1 cellular context compared by ENCODE assay signal in the genomic region with DNA sequence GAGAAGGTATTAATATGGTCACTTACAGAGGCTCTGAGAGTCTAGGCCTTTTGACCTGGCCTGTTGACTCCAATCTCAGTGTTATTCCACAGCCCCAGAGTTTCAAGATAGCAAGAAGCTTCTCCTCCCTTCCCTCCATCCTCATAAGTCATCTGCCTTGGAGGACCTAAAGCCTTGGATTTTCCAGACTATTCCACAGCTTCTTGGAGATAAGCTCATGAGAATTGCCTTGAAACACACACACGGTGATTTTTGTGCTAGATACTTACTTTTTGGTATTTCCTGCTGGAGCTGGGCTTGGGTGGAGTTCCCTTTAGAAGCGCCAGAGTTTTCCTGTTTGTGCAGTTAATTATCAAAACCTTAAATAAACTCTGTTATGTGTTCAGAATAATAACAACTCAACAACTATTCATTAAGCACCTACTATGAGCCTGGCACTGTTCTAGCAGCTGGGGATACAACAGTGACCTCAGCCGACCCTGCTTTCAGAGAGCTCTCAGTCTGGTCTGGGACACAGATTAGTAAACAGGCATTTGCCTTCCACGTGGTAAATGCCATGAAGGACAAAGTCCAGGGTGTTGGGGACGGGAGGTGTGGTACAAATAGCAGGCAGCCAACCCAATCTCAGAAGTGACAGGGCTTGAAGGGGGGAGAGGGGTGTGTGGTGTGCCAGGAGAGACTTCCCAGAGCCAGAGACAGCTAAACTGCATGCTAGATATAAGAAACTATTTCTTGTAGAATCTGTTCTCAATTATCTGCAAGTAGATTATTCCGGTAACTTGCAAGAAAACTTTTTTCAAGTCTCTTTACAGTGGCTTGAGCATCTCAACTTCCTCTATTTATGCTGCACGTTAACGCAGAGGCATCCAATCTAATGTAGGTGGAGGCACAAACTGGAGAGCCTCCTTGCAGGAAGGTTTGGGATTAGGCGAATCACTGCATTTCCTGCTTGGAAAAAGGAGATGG.
TF ChIP-seq lines count a peak whose summit lies in the region.

No MANE protein-coding gene starts in this region.

TF ChIP-seq in HepG2, 621 proteins besides CTCF, POLR2A, EP300 and RAD21 (continued from another document and continues in another):
- TF ChIP-seq, protein P1, sequence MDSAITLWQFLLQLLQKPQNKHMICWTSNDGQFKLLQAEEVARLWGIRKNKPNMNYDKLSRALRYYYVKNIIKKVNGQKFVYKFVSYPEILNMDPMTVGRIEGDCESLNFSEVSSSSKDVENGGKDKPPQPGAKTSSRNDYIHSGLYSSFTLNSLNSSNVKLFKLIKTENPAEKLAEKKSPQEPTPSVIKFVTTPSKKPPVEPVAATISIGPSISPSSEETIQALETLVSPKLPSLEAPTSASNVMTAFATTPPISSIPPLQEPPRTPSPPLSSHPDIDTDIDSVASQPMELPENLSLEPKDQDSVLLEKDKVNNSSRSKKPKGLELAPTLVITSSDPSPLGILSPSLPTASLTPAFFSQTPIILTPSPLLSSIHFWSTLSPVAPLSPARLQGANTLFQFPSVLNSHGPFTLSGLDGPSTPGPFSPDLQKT (CRISPR knock-in tag; IDR thresholded peaks at IDR 0.05; ENCODE audit: borderline replicate concordance), result no peak
- TF ChIP-seq ZFP36L1 (CRISPR knock-in tag; IDR thresholded peaks at IDR 0.05), result peak; percentile 58; the same call in 1 of the 2 replicates
- TF ChIP-seq, protein P2, sequence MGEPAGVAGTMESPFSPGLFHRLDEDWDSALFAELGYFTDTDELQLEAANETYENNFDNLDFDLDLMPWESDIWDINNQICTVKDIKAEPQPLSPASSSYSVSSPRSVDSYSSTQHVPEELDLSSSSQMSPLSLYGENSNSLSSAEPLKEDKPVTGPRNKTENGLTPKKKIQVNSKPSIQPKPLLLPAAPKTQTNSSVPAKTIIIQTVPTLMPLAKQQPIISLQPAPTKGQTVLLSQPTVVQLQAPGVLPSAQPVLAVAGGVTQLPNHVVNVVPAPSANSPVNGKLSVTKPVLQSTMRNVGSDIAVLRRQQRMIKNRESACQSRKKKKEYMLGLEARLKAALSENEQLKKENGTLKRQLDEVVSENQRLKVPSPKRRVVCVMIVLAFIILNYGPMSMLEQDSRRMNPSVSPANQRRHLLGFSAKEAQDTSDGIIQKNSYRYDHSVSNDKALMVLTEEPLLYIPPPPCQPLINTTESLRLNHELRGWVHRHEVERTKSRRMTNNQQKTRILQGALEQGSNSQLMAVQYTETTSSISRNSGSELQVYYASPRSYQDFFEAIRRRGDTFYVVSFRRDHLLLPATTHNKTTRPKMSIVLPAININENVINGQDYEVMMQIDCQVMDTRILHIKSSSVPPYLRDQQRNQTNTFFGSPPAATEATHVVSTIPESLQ (CRISPR knock-in tag; conservative IDR thresholded peaks at IDR 0.05), result no peak
- TF ChIP-seq SMAD1 (CRISPR knock-in tag; IDR thresholded peaks at IDR 0.05; ENCODE audit: borderline replicate concordance, low read depth), result no peak
- TF ChIP-seq, protein P3, sequence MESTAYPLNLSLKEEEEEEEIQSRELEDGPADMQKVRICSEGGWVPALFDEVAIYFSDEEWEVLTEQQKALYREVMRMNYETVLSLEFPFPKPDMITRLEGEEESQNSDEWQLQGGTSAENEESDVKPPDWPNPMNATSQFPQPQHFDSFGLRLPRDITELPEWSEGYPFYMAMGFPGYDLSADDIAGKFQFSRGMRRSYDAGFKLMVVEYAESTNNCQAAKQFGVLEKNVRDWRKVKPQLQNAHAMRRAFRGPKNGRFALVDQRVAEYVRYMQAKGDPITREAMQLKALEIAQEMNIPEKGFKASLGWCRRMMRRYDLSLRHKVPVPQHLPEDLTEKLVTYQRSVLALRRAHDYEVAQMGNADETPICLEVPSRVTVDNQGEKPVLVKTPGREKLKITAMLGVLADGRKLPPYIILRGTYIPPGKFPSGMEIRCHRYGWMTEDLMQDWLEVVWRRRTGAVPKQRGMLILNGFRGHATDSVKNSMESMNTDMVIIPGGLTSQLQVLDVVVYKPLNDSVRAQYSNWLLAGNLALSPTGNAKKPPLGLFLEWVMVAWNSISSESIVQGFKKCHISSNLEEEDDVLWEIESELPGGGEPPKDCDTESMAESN (CRISPR knock-in tag; conservative IDR thresholded peaks at IDR 0.05), result peak; percentile 73
- TF ChIP-seq ZNF607 (CRISPR knock-in tag; IDR thresholded peaks at IDR 0.05; ENCODE audit: borderline replicate concordance), result peak; percentile 47; the same call in 1 of the 2 replicates
- 0 out of 2 replicates have a peak, but pooled peaks have one; percentile 38 for TF ChIP-seq ZNF3 (CRISPR knock-in tag; IDR thresholded peaks at IDR 0.05)
- TF ChIP-seq KDM6A (CRISPR knock-in tag; IDR thresholded peaks at IDR 0.05; ENCODE audit: low read depth), result peak; percentile 86
- TF ChIP-seq, protein P4, sequence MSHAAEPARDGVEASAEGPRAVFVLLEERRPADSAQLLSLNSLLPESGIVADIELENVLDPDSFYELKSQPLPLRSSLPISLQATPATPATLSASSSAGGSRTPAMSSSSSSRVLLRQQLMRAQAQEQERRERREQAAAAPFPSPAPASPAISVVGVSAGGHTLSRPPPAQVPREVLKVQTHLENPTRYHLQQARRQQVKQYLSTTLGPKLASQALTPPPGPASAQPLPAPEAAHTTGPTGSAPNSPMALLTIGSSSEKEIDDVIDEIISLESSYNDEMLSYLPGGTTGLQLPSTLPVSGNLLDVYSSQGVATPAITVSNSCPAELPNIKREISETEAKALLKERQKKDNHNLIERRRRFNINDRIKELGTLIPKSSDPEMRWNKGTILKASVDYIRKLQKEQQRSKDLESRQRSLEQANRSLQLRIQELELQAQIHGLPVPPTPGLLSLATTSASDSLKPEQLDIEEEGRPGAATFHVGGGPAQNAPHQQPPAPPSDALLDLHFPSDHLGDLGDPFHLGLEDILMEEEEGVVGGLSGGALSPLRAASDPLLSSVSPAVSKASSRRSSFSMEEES (CRISPR knock-in tag; IDR thresholded peaks at IDR 0.05), result peak; percentile 89
- no peak for TF ChIP-seq KLF13 (CRISPR knock-in tag; IDR thresholded peaks at IDR 0.05)
- TF ChIP-seq HMGA1 (CRISPR knock-in tag; conservative IDR thresholded peaks at IDR 0.05), result no peak
- TF ChIP-seq FOXO1 (CRISPR knock-in tag; IDR thresholded peaks at IDR 0.05), result peak; percentile 98
- peak; percentile 96 for TF ChIP-seq ZMYM2 (CRISPR knock-in tag; IDR thresholded peaks at IDR 0.05)
- TF ChIP-seq ZNF772 (CRISPR knock-in tag; IDR thresholded peaks at IDR 0.05), result 0 out of 2 replicates have a peak, but pooled peaks have one; percentile 60
- TF ChIP-seq SYNCRIP (IDR thresholded peaks at IDR 0.05; ENCODE audit: insufficient read depth, low read depth, low read length), result no peak
- no peak for TF ChIP-seq ATAD3A (CRISPR knock-in tag; IDR thresholded peaks at IDR 0.05)
- no peak for TF ChIP-seq ZNF251 (CRISPR knock-in tag; IDR thresholded peaks at IDR 0.05)
- TF ChIP-seq, protein P5, sequence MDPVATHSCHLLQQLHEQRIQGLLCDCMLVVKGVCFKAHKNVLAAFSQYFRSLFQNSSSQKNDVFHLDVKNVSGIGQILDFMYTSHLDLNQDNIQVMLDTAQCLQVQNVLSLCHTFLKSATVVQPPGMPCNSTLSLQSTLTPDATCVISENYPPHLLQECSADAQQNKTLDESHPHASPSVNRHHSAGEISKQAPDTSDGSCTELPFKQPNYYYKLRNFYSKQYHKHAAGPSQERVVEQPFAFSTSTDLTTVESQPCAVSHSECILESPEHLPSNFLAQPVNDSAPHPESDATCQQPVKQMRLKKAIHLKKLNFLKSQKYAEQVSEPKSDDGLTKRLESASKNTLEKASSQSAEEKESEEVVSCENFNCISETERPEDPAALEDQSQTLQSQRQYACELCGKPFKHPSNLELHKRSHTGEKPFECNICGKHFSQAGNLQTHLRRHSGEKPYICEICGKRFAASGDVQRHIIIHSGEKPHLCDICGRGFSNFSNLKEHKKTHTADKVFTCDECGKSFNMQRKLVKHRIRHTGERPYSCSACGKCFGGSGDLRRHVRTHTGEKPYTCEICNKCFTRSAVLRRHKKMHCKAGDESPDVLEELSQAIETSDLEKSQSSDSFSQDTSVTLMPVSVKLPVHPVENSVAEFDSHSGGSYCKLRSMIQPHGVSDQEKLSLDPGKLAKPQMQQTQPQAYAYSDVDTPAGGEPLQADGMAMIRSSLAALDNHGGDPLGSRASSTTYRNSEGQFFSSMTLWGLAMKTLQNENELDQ (CRISPR knock-in tag; IDR thresholded peaks at IDR 0.05; ENCODE audit: borderline replicate concordance), result no peak
- peak; percentile 82 for TF ChIP-seq ZNF501 (CRISPR knock-in tag; IDR thresholded peaks at IDR 0.05)
- 0 out of 2 replicates have a peak, but pooled peaks have one; percentile 60 for TF ChIP-seq ZFP1 (CRISPR knock-in tag; IDR thresholded peaks at IDR 0.05)
- TF ChIP-seq, protein P6, sequence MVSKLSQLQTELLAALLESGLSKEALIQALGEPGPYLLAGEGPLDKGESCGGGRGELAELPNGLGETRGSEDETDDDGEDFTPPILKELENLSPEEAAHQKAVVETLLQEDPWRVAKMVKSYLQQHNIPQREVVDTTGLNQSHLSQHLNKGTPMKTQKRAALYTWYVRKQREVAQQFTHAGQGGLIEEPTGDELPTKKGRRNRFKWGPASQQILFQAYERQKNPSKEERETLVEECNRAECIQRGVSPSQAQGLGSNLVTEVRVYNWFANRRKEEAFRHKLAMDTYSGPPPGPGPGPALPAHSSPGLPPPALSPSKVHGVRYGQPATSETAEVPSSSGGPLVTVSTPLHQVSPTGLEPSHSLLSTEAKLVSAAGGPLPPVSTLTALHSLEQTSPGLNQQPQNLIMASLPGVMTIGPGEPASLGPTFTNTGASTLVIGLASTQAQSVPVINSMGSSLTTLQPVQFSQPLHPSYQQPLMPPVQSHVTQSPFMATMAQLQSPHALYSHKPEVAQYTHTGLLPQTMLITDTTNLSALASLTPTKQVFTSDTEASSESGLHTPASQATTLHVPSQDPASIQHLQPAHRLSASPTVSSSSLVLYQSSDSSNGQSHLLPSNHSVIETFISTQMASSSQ (IDR thresholded peaks at IDR 0.05; ENCODE audit: low read depth), result no peak; the same call in 1 of the 2 replicates
- TF ChIP-seq, protein P6 (CRISPR knock-in tag; IDR thresholded peaks at IDR 0.05; ENCODE audit: borderline replicate concordance), result peak; percentile 66; the same call in 1 of the 2 replicates
- TF ChIP-seq PITX1 (CRISPR knock-in tag; IDR thresholded peaks at IDR 0.05), result peak; percentile 86
- TF ChIP-seq HIVEP1 (CRISPR knock-in tag; IDR thresholded peaks at IDR 0.05), result no peak
- no peak for TF ChIP-seq AGO1 (IDR thresholded peaks at IDR 0.05; ENCODE audit: low read depth, low read length, poor library complexity, severe bottlenecking)
- TF ChIP-seq, protein P7, sequence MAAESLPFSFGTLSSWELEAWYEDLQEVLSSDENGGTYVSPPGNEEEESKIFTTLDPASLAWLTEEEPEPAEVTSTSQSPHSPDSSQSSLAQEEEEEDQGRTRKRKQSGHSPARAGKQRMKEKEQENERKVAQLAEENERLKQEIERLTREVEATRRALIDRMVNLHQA (CRISPR knock-in tag; IDR thresholded peaks at IDR 0.05), result no peak
- TF ChIP-seq, protein P8, sequence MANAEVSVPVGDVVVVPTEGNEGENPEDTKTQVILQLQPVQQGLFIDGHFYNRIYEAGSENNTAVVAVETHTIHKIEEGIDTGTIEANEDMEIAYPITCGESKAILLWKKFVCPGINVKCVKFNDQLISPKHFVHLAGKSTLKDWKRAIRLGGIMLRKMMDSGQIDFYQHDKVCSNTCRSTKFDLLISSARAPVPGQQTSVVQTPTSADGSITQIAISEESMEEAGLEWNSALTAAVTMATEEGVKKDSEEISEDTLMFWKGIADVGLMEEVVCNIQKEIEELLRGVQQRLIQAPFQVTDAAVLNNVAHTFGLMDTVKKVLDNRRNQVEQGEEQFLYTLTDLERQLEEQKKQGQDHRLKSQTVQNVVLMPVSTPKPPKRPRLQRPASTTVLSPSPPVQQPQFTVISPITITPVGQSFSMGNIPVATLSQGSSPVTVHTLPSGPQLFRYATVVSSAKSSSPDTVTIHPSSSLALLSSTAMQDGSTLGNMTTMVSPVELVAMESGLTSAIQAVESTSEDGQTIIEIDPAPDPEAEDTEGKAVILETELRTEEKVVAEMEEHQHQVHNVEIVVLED (CRISPR knock-in tag; IDR thresholded peaks at IDR 0.05; ENCODE audit: borderline replicate concordance), result no peak
- no peak for TF ChIP-seq SRSF1 (optimal IDR thresholded peaks at IDR 0.05; ENCODE audit: low read depth, low read length)
- TF ChIP-seq ZNF333 (CRISPR knock-in tag; IDR thresholded peaks at IDR 0.05; ENCODE audit: borderline replicate concordance), result no peak
- TF ChIP-seq, protein P9, sequence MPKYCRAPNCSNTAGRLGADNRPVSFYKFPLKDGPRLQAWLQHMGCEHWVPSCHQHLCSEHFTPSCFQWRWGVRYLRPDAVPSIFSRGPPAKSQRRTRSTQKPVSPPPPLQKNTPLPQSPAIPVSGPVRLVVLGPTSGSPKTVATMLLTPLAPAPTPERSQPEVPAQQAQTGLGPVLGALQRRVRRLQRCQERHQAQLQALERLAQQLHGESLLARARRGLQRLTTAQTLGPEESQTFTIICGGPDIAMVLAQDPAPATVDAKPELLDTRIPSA (CRISPR knock-in tag; IDR thresholded peaks at IDR 0.05; ENCODE audit: borderline replicate concordance), result no peak
- no peak for TF ChIP-seq CBX2 (IDR thresholded peaks at IDR 0.05; ENCODE audit: low read depth, low read length)
- no peak for TF ChIP-seq CBX2 (CRISPR knock-in tag; IDR thresholded peaks at IDR 0.05; ENCODE audit: low read depth)
- no peak for TF ChIP-seq ZNF224 (CRISPR knock-in tag; IDR thresholded peaks at IDR 0.05)
- TF ChIP-seq PHF20 (CRISPR knock-in tag; IDR thresholded peaks at IDR 0.05), result no peak
- TF ChIP-seq ZNF644 (CRISPR knock-in tag; IDR thresholded peaks at IDR 0.05; ENCODE audit: low read depth), result peak; percentile 89
- TF ChIP-seq REL (CRISPR knock-in tag; conservative IDR thresholded peaks at IDR 0.05), result no peak
- peak; percentile 35; the same call in 1 of the 2 replicates for TF ChIP-seq AKAP8 (CRISPR knock-in tag; IDR thresholded peaks at IDR 0.05)
- TF ChIP-seq, protein P10, sequence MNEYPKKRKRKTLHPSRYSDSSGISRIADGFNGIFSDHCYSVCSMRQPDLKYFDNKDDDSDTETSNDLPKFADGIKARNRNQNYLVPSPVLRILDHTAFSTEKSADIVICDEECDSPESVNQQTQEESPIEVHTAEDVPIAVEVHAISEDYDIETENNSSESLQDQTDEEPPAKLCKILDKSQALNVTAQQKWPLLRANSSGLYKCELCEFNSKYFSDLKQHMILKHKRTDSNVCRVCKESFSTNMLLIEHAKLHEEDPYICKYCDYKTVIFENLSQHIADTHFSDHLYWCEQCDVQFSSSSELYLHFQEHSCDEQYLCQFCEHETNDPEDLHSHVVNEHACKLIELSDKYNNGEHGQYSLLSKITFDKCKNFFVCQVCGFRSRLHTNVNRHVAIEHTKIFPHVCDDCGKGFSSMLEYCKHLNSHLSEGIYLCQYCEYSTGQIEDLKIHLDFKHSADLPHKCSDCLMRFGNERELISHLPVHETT (CRISPR knock-in tag; conservative IDR thresholded peaks at IDR 0.05), result no peak
- peak; percentile 96 for TF ChIP-seq MED1 (CRISPR knock-in tag; IDR thresholded peaks at IDR 0.05)
- TF ChIP-seq SP2 (CRISPR knock-in tag; IDR thresholded peaks at IDR 0.05), result no peak
- no peak for TF ChIP-seq ZNF143 (CRISPR knock-in tag; IDR thresholded peaks at IDR 0.05)
- no peak for TF ChIP-seq KLF9 (CRISPR knock-in tag; IDR thresholded peaks at IDR 0.05; ENCODE audit: low read depth)
